Comparison of ENCODE assay signal across 11 cellular contexts in the genomic region with DNA sequence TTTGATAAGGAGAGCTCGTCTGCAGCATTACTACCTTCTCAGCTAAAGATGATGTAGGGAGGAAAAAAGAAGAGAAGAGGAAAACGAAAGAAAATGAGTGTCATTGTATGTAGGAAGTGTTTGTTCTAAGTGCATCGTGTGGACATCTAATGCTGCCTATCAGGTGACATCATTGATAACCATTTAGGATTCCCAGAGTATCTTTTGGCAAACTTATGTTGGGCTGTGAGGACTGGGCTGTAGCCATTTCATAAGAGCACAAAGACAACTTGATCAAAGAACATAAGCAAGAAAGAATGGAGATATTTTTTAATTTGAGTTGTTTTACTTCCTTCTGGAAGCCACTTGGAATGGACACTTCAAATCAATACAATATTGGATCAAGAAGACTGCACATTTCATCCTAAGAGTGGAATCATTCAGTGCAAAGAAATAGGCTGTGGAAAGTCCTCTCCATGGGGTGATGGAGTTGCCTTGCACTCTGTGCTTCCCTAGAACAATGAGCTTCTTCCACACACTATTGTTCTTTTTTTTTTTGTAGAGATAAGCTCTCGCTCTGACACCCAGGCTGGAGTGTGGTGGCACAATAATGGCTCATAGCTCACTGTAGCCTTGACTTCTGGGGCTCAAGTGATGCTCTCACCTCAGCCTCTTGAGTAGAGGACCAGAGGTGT. TPM values are rescaled to one million over a fixed set of nuclear protein-coding genes. Genes with fewer than 3 reads are reported as not detected.
DNase-seq lines count a peak whose midpoint lies in the region; ATAC-seq and TF ChIP-seq lines count a peak whose summit lies in the region.
"Had no signal": no experiment of that assay in that cellular context is flagged by ENCODE, and none has a peak within 500 bp of the region (broad histone marks: within the 10 kb centered on the region; RNA-seq: fewer than 3 reads in every experiment).

No MANE protein-coding gene starts in this region.

- no peak for ATAC-seq in activated T-cell treated with anti-CD3 and anti-CD28 coated beads, Interleukin-2, amount 50 U/mL, for 72 hours (replicated peaks in 1 of 2)
- ATAC-seq in lower lobe of right lung (no peak), GM21717 (IDR thresholded peaks at IDR 0.05; ENCODE audit: unreplicated experiment) (no peak), GM18505 (IDR thresholded peaks at IDR 0.05; ENCODE audit: unreplicated experiment) (no peak)

- peaks cover 29% of the 10 kb centered on the region for H3K4me1 ChIP-seq in lower lobe of right lung

- no peaks in the 10 kb centered on the region for H3K36me3 ChIP-seq in lower lobe of right lung
- H3K36me3 ChIP-seq: BE2C, cardiac muscle cell had no signal

- DNase-seq in activated T-cell treated with anti-CD3 and anti-CD28 coated beads, Interleukin-2, amount 50 U/mL, for 72 hours, result no peak
- DNase-seq in activated T-cell treated with anti-CD3 and anti-CD28 coated beads, Interleukin-2, amount 50 U/mL, for 48 hours, result no peak
- DNase-seq in activated T-helper 2 cell treated with anti-CD3 and anti-CD28 coated beads, Interferon-gamma antibody, Interleukin-2, Interleukin-4, amounts not matched to agents 10 μg/mL and 5 μg/mL and 100 μg/mL, durations not matched to agents 14 hours and 24 hours and 36 hours (ENCODE audit: low spot score), result no peak
- no peak for DNase-seq in lower lobe of right lung
- no peak for DNase-seq in type B pancreatic cell (ENCODE audit: extremely low spot score, unreplicated experiment)
- DNase-seq in NCI-H1105 (lab: John Stamatoyannopoulos, UW), result no peak
- DNase-seq: Karpas-422 had no signal

- intact Hi-C loops in activated T-helper 2 cell treated with anti-CD3 and anti-CD28 coated beads, Interferon-gamma antibody, Interleukin-2, Interleukin-4, amounts not matched to agents 10 μg/mL and 5 μg/mL and 100 μg/mL, durations not matched to agents 14 hours and 24 hours and 36 hours (cut with micrococcal nuclease), result no loop called here
- intact Hi-C loops in lower lobe of right lung (cut with DNase I), result no loop called here

- H3K4me3 ChIP-seq in lower lobe of right lung, result no peak overlapping the region
- H3K4me3 ChIP-seq: cardiac muscle cell had no signal

- H3K27me3 Mint-ChIP-seq in activated T-cell treated with anti-CD3 and anti-CD28 coated beads, Interleukin-2, amount 50 U/mL, for 72 hours (ENCODE audit: low read depth), result no peaks in the 10 kb centered on the region
- H3K27me3 Mint-ChIP-seq in activated T-helper 2 cell treated with anti-CD3 and anti-CD28 coated beads, Interferon-gamma antibody, Interleukin-2, Interleukin-4, amounts not matched to agents 10 μg/mL and 5 μg/mL and 100 μg/mL, durations not matched to agents 14 hours and 24 hours and 36 hours (ENCODE audit: low read depth), result peaks cover 21% of the 10 kb centered on the region
- no peaks in the 10 kb centered on the region for H3K27me3 Mint-ChIP-seq in type B pancreatic cell

- TF ChIP-seq POLR2A in GM18505 (IDR thresholded peaks at IDR 0.05; ENCODE audit: borderline replicate concordance, extremely low read depth, insufficient read depth, insufficient read length), result no peak

- H3K27ac ChIP-seq in lower lobe of right lung, result peak overlapping the region; percentile 47
- H3K27ac ChIP-seq: cardiac muscle cell had no signal

- no peaks in the 10 kb centered on the region for H3K9me3 ChIP-seq in lower lobe of right lung
- H3K9me3 ChIP-seq: BE2C had no signal

- H3K4me1 Mint-ChIP-seq in activated T-cell treated with anti-CD3 and anti-CD28 coated beads, Interleukin-2, amount 50 U/mL, for 72 hours (ENCODE audit: low read depth), result peaks cover 31% of the 10 kb centered on the region
- H3K4me1 Mint-ChIP-seq in activated T-helper 2 cell treated with anti-CD3 and anti-CD28 coated beads, Interferon-gamma antibody, Interleukin-2, Interleukin-4, amounts not matched to agents 10 μg/mL and 5 μg/mL and 100 μg/mL, durations not matched to agents 14 hours and 24 hours and 36 hours (ENCODE audit: low read depth), result peaks cover 23% of the 10 kb centered on the region
- peaks cover 24% of the 10 kb centered on the region for H3K4me1 Mint-ChIP-seq in type B pancreatic cell (ENCODE audit: unreplicated experiment)

- no peaks in the 10 kb centered on the region for H3K27me3 ChIP-seq in lower lobe of right lung (ENCODE audit: low read depth)
- H3K27me3 ChIP-seq: BE2C, cardiac muscle cell had no signal

- H3K27ac Mint-ChIP-seq in activated T-cell treated with anti-CD3 and anti-CD28 coated beads, Interleukin-2, amount 50 U/mL, for 72 hours, result peak overlapping the region; percentile 80
- H3K27ac Mint-ChIP-seq in activated T-helper 2 cell treated with anti-CD3 and anti-CD28 coated beads, Interferon-gamma antibody, Interleukin-2, Interleukin-4, amounts not matched to agents 10 μg/mL and 5 μg/mL and 100 μg/mL, durations not matched to agents 14 hours and 24 hours and 36 hours, result peak overlapping the region; percentile 66
- peak overlapping the region; percentile 91 for H3K27ac Mint-ChIP-seq in type B pancreatic cell

- peak overlapping the region; percentile 81 to 88 for H3K4me3 Mint-ChIP-seq in activated T-cell treated with anti-CD3 and anti-CD28 coated beads, Interleukin-2, amount 50 U/mL, for 72 hours
- peak overlapping the region; percentile 75 for H3K4me3 Mint-ChIP-seq in activated T-helper 2 cell treated with anti-CD3 and anti-CD28 coated beads, Interferon-gamma antibody, Interleukin-2, Interleukin-4, amounts not matched to agents 10 μg/mL and 5 μg/mL and 100 μg/mL, durations not matched to agents 14 hours and 24 hours and 36 hours (ENCODE audit: low read depth)
- H3K4me3 Mint-ChIP-seq in type B pancreatic cell, result peak overlapping the region; percentile 11

- TF ChIP-seq CTCF in lower lobe of right lung (IDR thresholded peaks at IDR 0.05), result no peak
- TF ChIP-seq CTCF in type B pancreatic cell (conservative IDR thresholded peaks at IDR 0.05), result no peak

- peaks cover 2 to 6% of the 10 kb centered on the region in 2 donors for H3K36me3 Mint-ChIP-seq in activated T-cell treated with anti-CD3 and anti-CD28 coated beads, Interleukin-2, amount 50 U/mL, for 72 hours (ENCODE audit: insufficient read depth in 2 of 2)
- H3K36me3 Mint-ChIP-seq in activated T-helper 2 cell treated with anti-CD3 and anti-CD28 coated beads, Interferon-gamma antibody, Interleukin-2, Interleukin-4, amounts not matched to agents 10 μg/mL and 5 μg/mL and 100 μg/mL, durations not matched to agents 14 hours and 24 hours and 36 hours (ENCODE audit: low read depth), result no peaks in the 10 kb centered on the region
- H3K36me3 Mint-ChIP-seq in type B pancreatic cell, result no peaks in the 10 kb centered on the region

- peaks cover 0 to 6% of the 10 kb centered on the region in 2 donors for H3K9me3 Mint-ChIP-seq in activated T-cell treated with anti-CD3 and anti-CD28 coated beads, Interleukin-2, amount 50 U/mL, for 72 hours
- H3K9me3 Mint-ChIP-seq in activated T-helper 2 cell treated with anti-CD3 and anti-CD28 coated beads, Interferon-gamma antibody, Interleukin-2, Interleukin-4, amounts not matched to agents 10 μg/mL and 5 μg/mL and 100 μg/mL, durations not matched to agents 14 hours and 24 hours and 36 hours, result peaks cover 6% of the 10 kb centered on the region
- no peaks in the 10 kb centered on the region for H3K9me3 Mint-ChIP-seq in type B pancreatic cell

RNA-seq across cellular contexts. Expression of gene UBL3, which starts 52.4 kb away (rescaled TPM):
- total RNA-seq in activated T-cell treated with anti-CD3 and anti-CD28 coated beads, Interleukin-2, amount 50 U/mL, for 72 hours, result 10 to 100 TPM; 19.0 to 21.2 TPM
- total RNA-seq in activated T-helper 2 cell treated with anti-CD3 and anti-CD28 coated beads, Interferon-gamma antibody, Interleukin-2, Interleukin-4, amounts not matched to agents 10 μg/mL and 5 μg/mL and 100 μg/mL, durations not matched to agents 14 hours and 24 hours and 36 hours, result 7.9 and 8.5 TPM in 2 replicates
- total RNA-seq in lower lobe of right lung (49.5 TPM), type B pancreatic cell (ENCODE audit: low replicate concordance) (37.7 and 47.7 TPM in 2 replicates)

Comparison
In these comparisons a context has a peak if more than half of its experiments do, and no peak if none do; other contexts are left out.
1. H3K4me3 Mint-ChIP-seq: peak in every context shown above with its lines; median percentile 84 in activated T-cell treated with anti-CD3 and anti-CD28 coated beads, Interleukin-2, amount 50 U/mL, for 72 hours; 75 in activated T-helper 2 cell treated with anti-CD3 and anti-CD28 coated beads, Interferon-gamma antibody, Interleukin-2, Interleukin-4, amounts not matched to agents 10 μg/mL and 5 μg/mL and 100 μg/mL, durations not matched to agents 14 hours and 24 hours and 36 hours; 11 in type B pancreatic cell.